24 cellular contexts compared by ENCODE assay signal in the genomic region with DNA sequence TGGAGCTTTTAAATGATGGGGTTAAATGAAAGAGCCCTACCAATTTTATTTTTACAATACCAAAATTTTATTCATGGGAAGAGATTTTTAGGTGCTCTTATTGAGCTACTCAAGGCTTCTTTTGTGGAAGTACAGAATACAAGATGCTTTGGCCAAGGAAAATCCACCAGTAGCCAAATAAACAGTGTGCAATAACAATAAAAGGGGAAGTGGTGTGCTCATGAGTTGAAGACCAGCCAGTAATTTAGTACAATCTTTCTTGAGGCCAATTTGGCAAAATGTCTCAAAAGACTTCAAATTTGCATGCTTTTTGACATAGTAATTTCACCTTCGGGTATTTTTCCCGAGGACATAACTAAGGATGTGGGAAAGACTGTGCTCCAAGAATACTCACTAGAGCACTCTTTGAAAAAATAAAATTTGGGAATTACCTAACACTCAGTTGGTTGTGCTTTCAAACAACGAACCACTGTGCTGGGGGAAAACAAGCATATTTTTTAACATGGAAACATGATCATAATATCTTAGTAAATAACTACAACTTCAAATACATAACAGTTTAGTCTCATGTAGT.
A peak's percentile ranks its signal among the peaks of the same experiment; 100 is the strongest.
DNase-seq lines count a peak whose midpoint lies in the region; ATAC-seq, FAIRE-seq and TF ChIP-seq lines count a peak whose summit lies in the region.
"Had no signal": no experiment of that assay in that cellular context is flagged by ENCODE, and none has a peak within 500 bp of the region (broad histone marks: within the 10 kb centered on the region; RNA-seq: fewer than 3 reads in every experiment).

No MANE protein-coding gene starts in this region.

- no peaks in the 10 kb centered on the region for H3K4me1 Mint-ChIP-seq in natural killer cell
- H3K4me1 Mint-ChIP-seq: activated CD4-positive, alpha-beta T cell treated with anti-CD3 and anti-CD28 coated beads, Interleukin-2, amount 10 ng/mL, durations not matched to agents 7 days and 5 days; stimulated activated effector memory CD8-positive, alpha-beta T cell treated with anti-CD3 and anti-CD28 coated beads, Interleukin-12 subunit alpha, Interleukin-12 subunit beta, amount 100 ng/mL, for 72 hours had no signal

- no peaks in the 10 kb centered on the region for H3K36me3 Mint-ChIP-seq in natural killer cell
- H3K36me3 Mint-ChIP-seq: stimulated activated effector memory CD8-positive, alpha-beta T cell treated with anti-CD3 and anti-CD28 coated beads, Interleukin-12 subunit alpha, Interleukin-12 subunit beta, amount 100 ng/mL, for 72 hours had no signal

- no peak overlapping the region for H3K4me3 ChIP-seq in K562
- H3K4me3 ChIP-seq in left ventricle myocardium inferior: peak overlapping the region; percentile 0
- H3K4me3 ChIP-seq: adrenal gland, left lung, thyroid gland had no signal

- H2AFZ ChIP-seq in K562 (ENCODE audit: low read depth, low read length): no peak overlapping the region

- TF ChIP-seq CTCF in K562 (IDR thresholded peaks at IDR 0.05 in 2 of 3, conservative IDR thresholded peaks at IDR 0.05 in 1 of 3; ENCODE audit: insufficient read depth in 2 of 3, low read depth in 1 of 3, low read length in 3 of 3) (no peak), left ventricle myocardium inferior (IDR thresholded peaks at IDR 0.05; ENCODE audit: borderline replicate concordance) (no peak), natural killer cell (IDR thresholded peaks at IDR 0.05) (no peak)

- H3K9me3 Mint-ChIP-seq in natural killer cell: peaks cover 0 to under 1% of the 10 kb centered on the region in 2 donors
- H3K9me3 Mint-ChIP-seq: activated CD4-positive, alpha-beta T cell treated with anti-CD3 and anti-CD28 coated beads, Interleukin-2, amount 10 ng/mL, durations not matched to agents 7 days and 5 days had no signal

- CTCF ChIA-PET in K562 (lab: Yijun Ruan, JAX; ENCODE audit: low intra/inter-chr PET ratio): no interaction called here

- intact Hi-C loops in K562 (cut with micrococcal nuclease) (no loop called here), left ventricle myocardium inferior (cut with micrococcal nuclease) (no loop called here), natural killer cell (cut with micrococcal nuclease) (no loop called here)

- H3K4me2 ChIP-seq in K562 (ENCODE audit: insufficient read depth, low read length): no peak overlapping the region

- no peak for TF ChIP-seq EP300 in K562 (IDR thresholded peaks at IDR 0.05; ENCODE audit: low read length)

- BruUV-seq in K562 (replicated peaks; lab: Mats Ljungman, UMichigan): no TSS peak

- H3K9me3 ChIP-seq in K562 (replicated peaks; ENCODE audit: control insufficient read depth, insufficient read depth, low read depth, low read length) (no peaks in the 10 kb centered on the region), left ventricle myocardium inferior (replicated peaks) (no peaks in the 10 kb centered on the region)
- H3K9me3 ChIP-seq: adrenal gland, left lung, neutrophil, thyroid gland had no signal

- H4K20me1 ChIP-seq in K562 (replicated peaks; ENCODE audit: control insufficient read depth, insufficient read depth, low read length): no peaks in the 10 kb centered on the region

- H3K4me1 ChIP-seq in K562 (replicated peaks in 1 of 2; ENCODE audit: control insufficient read depth in 2 of 2, insufficient read depth in 2 of 2, low read length in 2 of 2): no peaks in the 10 kb centered on the region
- H3K4me1 ChIP-seq in left ventricle myocardium inferior: peaks cover 6% of the 10 kb centered on the region
- H3K4me1 ChIP-seq: adrenal gland, left lung had no signal

- FAIRE-seq in K562 (lab: Jason Lieb, UNC): no peak
- FAIRE-seq: TTC549 had no signal

- H3K27me3 ChIP-seq in K562 (ENCODE audit: control insufficient read depth in 2 of 2, insufficient read depth in 2 of 2, low read length in 2 of 2) (no peaks in the 10 kb centered on the region), left ventricle myocardium inferior (ENCODE audit: low read depth) (no peaks in the 10 kb centered on the region)
- H3K27me3 ChIP-seq: adrenal gland, left lung, neutrophil, thyroid gland had no signal

- no peak overlapping the region for H3K27ac Mint-ChIP-seq in natural killer cell
- H3K27ac Mint-ChIP-seq: activated CD4-positive, alpha-beta T cell treated with anti-CD3 and anti-CD28 coated beads, Interleukin-2, amount 10 ng/mL, durations not matched to agents 7 days and 5 days; stimulated activated effector memory CD8-positive, alpha-beta T cell treated with anti-CD3 and anti-CD28 coated beads, Interleukin-12 subunit alpha, Interleukin-12 subunit beta, amount 100 ng/mL, for 72 hours had no signal

- no peaks in the 10 kb centered on the region for H3K79me2 ChIP-seq in K562 (ENCODE audit: control insufficient read depth, insufficient read depth, low read length)

- no peak overlapping the region for H3K9ac ChIP-seq in K562 (ENCODE audit: insufficient read depth in 1 of 2, low read depth in 2 of 2, low read length in 2 of 2)

- no peak for TF ChIP-seq POLR2A in K562 (conservative IDR thresholded peaks at IDR 0.05)

- no peaks in the 10 kb centered on the region for H3K9me1 ChIP-seq in K562 (ENCODE audit: control insufficient read depth, insufficient read depth, low read length)

- DNase-seq in Ammon's horn (ENCODE audit: low spot score) (peak; percentile 20), NCI-H446 treated with DMSO at 0.1 percent for 48 hours (lab: John Stamatoyannopoulos, UW) (peak; percentile 56), K562 (ENCODE audit: extremely low read depth in 1 of 4, low spot score in 3 of 4) (no peak), left ventricle myocardium inferior (no peak), natural killer cell (no peak), NCI-H510A (lab: John Stamatoyannopoulos, UW) (no peak)
- DNase-seq in activated CD4-positive, alpha-beta T cell treated with anti-CD3 and anti-CD28 coated beads for 4 hours: no peak
- DNase-seq in activated CD8-positive, alpha-beta memory T cell treated with anti-CD3 and anti-CD28 coated beads, Interleukin-2, amount 50 U/mL, for 48 hours: no peak
- DNase-seq: activated CD4-positive, alpha-beta T cell treated with anti-CD3 and anti-CD28 coated beads, Interleukin-2, amount 10 ng/mL, durations not matched to agents 7 days and 5 days; activated CD8-positive, alpha-beta memory T cell treated with anti-CD3 and anti-CD28 coated beads, Interleukin-2, amount 50 U/mL, for 4 hours; activated gamma-delta T cell; adrenal gland; central memory CD4-positive, alpha-beta T cell; erythroblast; KG1; left lung; NCI-H1105; NCI-H2107; NCI-H774; RPMI8226; thyroid gland had no signal

- in situ Hi-C loops in K562 (cut with MboI): no loop called here

- no peak overlapping the region for H3K4me3 Mint-ChIP-seq in natural killer cell
- H3K4me3 Mint-ChIP-seq: activated CD4-positive, alpha-beta T cell treated with anti-CD3 and anti-CD28 coated beads, Interleukin-2, amount 10 ng/mL, durations not matched to agents 7 days and 5 days; stimulated activated effector memory CD8-positive, alpha-beta T cell treated with anti-CD3 and anti-CD28 coated beads, Interleukin-12 subunit alpha, Interleukin-12 subunit beta, amount 100 ng/mL, for 72 hours had no signal

- H3K36me3 ChIP-seq in K562 (ENCODE audit: control insufficient read depth, insufficient read depth, low read length): no peaks in the 10 kb centered on the region
- no peaks in the 10 kb centered on the region for H3K36me3 ChIP-seq in left ventricle myocardium inferior
- H3K36me3 ChIP-seq: adrenal gland, left lung, neutrophil, thyroid gland had no signal

- POLR2A ChIA-PET in K562 (lab: Yijun Ruan, JAX): no interaction called here

- no peak for TF ChIP-seq RAD21 in K562 (CRISPR knock-in tag; conservative IDR thresholded peaks at IDR 0.05 in 1 of 2, IDR thresholded peaks at IDR 0.05 in 1 of 2)

- H3K27ac ChIP-seq in K562 (ENCODE audit: extremely low read depth, low read depth, low read length) (no peak overlapping the region), left ventricle myocardium inferior (replicated peaks) (peak overlapping the region; percentile 31)
- H3K27ac ChIP-seq: adrenal gland, left lung, neutrophil, thyroid gland had no signal

- no peak for ATAC-seq in K562
- no peak for ATAC-seq in natural killer cell
- ATAC-seq: left lung; stimulated activated effector memory CD8-positive, alpha-beta T cell treated with anti-CD3 and anti-CD28 coated beads, Interleukin-12 subunit alpha, Interleukin-12 subunit beta, amount 100 ng/mL, for 72 hours had no signal

- whole genome bisulfite sequencing in K562 (ENCODE audit: insufficient coverage, low coverage, missing lambda C conversion rate): 0% methylated on average over 3 of the region's 3 CpGs

- peaks cover 0 to 1% of the 10 kb centered on the region in 2 donors for H3K27me3 Mint-ChIP-seq in natural killer cell (ENCODE audit: low read depth in 2 of 2)
- H3K27me3 Mint-ChIP-seq: activated CD4-positive, alpha-beta T cell treated with anti-CD3 and anti-CD28 coated beads, Interleukin-2, amount 10 ng/mL, durations not matched to agents 7 days and 5 days had no signal

TF ChIP-seq in K562, 482 proteins besides CTCF, POLR2A, EP300 and RAD21:
- TF ChIP-seq SPI1 (IDR thresholded peaks at IDR 0.05; ENCODE audit: borderline replicate concordance, low read depth, low read length) (0 out of 2 replicates have a peak, but pooled peaks have one; percentile 7), ZBTB1 (CRISPR knock-in tag; IDR thresholded peaks at IDR 0.05; ENCODE audit: borderline replicate concordance, low read depth) (no peak)

Comparison
In these comparisons a context has a peak if more than half of its experiments do, and no peak if none do; other contexts are left out.
1. DNase-seq: peak in Ammon's horn (single experiment) and NCI-H446 treated with DMSO at 0.1 percent for 48 hours (single experiment); none in K562 (0 of 4), left ventricle myocardium inferior (single experiment), natural killer cell (single experiment), activated CD4-positive, alpha-beta T cell treated with anti-CD3 and anti-CD28 coated beads for 4 hours (0 of 2), NCI-H510A (single experiment) and activated CD8-positive, alpha-beta memory T cell treated with anti-CD3 and anti-CD28 coated beads, Interleukin-2, amount 50 U/mL, for 48 hours (single experiment).